Comparison of ENCODE assay signal across 8 cellular contexts in genomic region chr9:136539427-136540412, GRCh38. TPM values are rescaled to one million over a fixed set of nuclear protein-coding genes. Genes with fewer than 3 reads are reported as not detected.
DNase-seq lines count a peak whose midpoint lies in the region; ATAC-seq and TF ChIP-seq lines count a peak whose summit lies in the region.

No MANE protein-coding gene starts in this region.

- intact Hi-C loops in cardiac septum (cut with DNase I) (loop anchor here (5.0 kb wide), 1 partner anchor 47 kb away; no protein-coding TSS in a partner anchor), aorta (cut with DNase I) (loop anchor here in 1 of 2 donors (5.0 kb wide), 2 partner anchors 42 to 88 kb away; no protein-coding TSS in a partner anchor)

- ATAC-seq in HG02610 (IDR thresholded peaks at IDR 0.05; ENCODE audit: unreplicated experiment) = peak; percentile 57
- peak; percentile 75 for ATAC-seq in aorta (ENCODE audit: low FRiP score)

- H3F3A ChIP-seq in GM23248 (ENCODE audit: insufficient read depth) = no peaks in the 10 kb centered on the region

- H3K9me3 ChIP-seq in aorta (ENCODE audit: control insufficient read depth, low read length) = no peaks in the 10 kb centered on the region
- no peaks in the 10 kb centered on the region for H3K9me3 ChIP-seq in GM23248 (ENCODE audit: low read depth)

- H3K4me1 ChIP-seq in aorta (ENCODE audit: control insufficient read depth in 1 of 2, insufficient read depth in 2 of 2, low read length in 2 of 2) (no peaks in the 10 kb centered on the region), GM23248 (ENCODE audit: insufficient read depth) (no peaks in the 10 kb centered on the region)

- no peak overlapping the region for H3K9ac ChIP-seq in GM23248

- DNase-seq in Caki2 (ENCODE audit: low read depth) (peak; percentile 79), RKO (ENCODE audit: low spot score) (peak; percentile 31), cardiac septum (ENCODE audit: low spot score) (peak; percentile 99), retinal pigment epithelial cell (ENCODE audit: low read depth) (peak; percentile 10), aorta (peak; percentile 92 to 95), GM23248 (no peak)
- DNase-seq in activated gamma-delta T cell treated with anti-CD3 and anti-CD28 coated beads, Interleukin-2, amount 50 U/mL, for 16 hours (ENCODE audit: low read depth) = peak; percentile 72

- no peaks in the 10 kb centered on the region for H3K79me2 ChIP-seq in GM23248 (ENCODE audit: insufficient read depth)

- 83 to 87% methylated on average over 33 of the region's 33 CpGs for WGBS in aorta, 2 donors
- WGBS in GM23248 (ENCODE audit: low coverage in 1 of 2, low lambda C conversion rate in 2 of 2, missing lambda C conversion rate in 2 of 2), 2 experiments = 86 to 87% methylated on average over 31 to 33 of the region's 33 CpGs

- H2AFZ ChIP-seq in GM23248 = no peak overlapping the region

- H3K4me3 ChIP-seq in retinal pigment epithelial cell (ENCODE audit: low read length) = no peak overlapping the region
- no peak overlapping the region for H3K4me3 ChIP-seq in aorta (ENCODE audit: low read length in 2 of 2)
- no peak overlapping the region for H3K4me3 ChIP-seq in GM23248

- H4K20me1 ChIP-seq in GM23248 (ENCODE audit: insufficient read depth) = no peaks in the 10 kb centered on the region

- no peak overlapping the region for H3K4me2 ChIP-seq in GM23248 (ENCODE audit: unreplicated experiment)

- in situ Hi-C loops in Caki2 (cut with HindIII; ENCODE audit: low pct_unique_long_range_greater_than_20kb, low sequenced_read_pairs) = no loop called here
- in situ Hi-C loops in GM23248 (cut with MboI) = no loop called here

- H3K27ac ChIP-seq in aorta (ENCODE audit: low read depth in 1 of 2, low read length in 2 of 2) = no peak overlapping the region
- no peak overlapping the region for H3K27ac ChIP-seq in GM23248

- H3K36me3 ChIP-seq in aorta (ENCODE audit: control insufficient read depth in 1 of 2, insufficient read depth in 2 of 2, low read length in 1 of 2) (no peaks in the 10 kb centered on the region), GM23248 (ENCODE audit: low read depth) (no peaks in the 10 kb centered on the region)

- no peaks in the 10 kb centered on the region for H3K27me3 ChIP-seq in aorta (ENCODE audit: control insufficient read depth in 1 of 2, insufficient read depth in 2 of 2, low read length in 1 of 2)
- H3K27me3 ChIP-seq in GM23248 (replicated peaks; ENCODE audit: insufficient read depth) = no peaks in the 10 kb centered on the region

- H3K9me2 ChIP-seq in GM23248 (ENCODE audit: insufficient read depth) = no peaks in the 10 kb centered on the region

- no peak for TF ChIP-seq CTCF in retinal pigment epithelial cell (conservative IDR thresholded peaks at IDR 0.05; ENCODE audit: low read depth, low read length)

RNA-seq across cellular contexts. Expression of gene NOTCH1, which starts 6.1 kb away (rescaled TPM):
- 7.2 and 7.9 TPM in 2 replicates for total RNA-seq in Caki2 (2014; rRNA removed; shearing (Covaris generic); ENCODE audit: low replicate concordance)
- total RNA-seq in cardiac septum = 29.7 TPM
- total RNA-seq in aorta = 10 to 100 TPM; 47.4 to 81.6 TPM
- 1 to 10 TPM; 3.1 to 8.5 TPM for polyA plus RNA-seq in aorta
- total RNA-seq in GM23248 (2014; rRNA removed; shearing (Covaris generic)) = 5.2 and 5.7 TPM in 2 replicates
- polyA plus RNA-seq in GM23248 (2016; fragmentation: Nextera tagmentation; extraction: Ambion mirVana) = 1.5 TPM in 2 replicates

RNA-seq across cellular contexts. Expression of gene SEC16A, which starts 56.9 kb away (rescaled TPM):
- total RNA-seq in Caki2 (2014; rRNA removed; shearing (Covaris generic); ENCODE audit: low replicate concordance) = 4.4 and 5.4 TPM in 2 replicates
- total RNA-seq in cardiac septum (33.7 TPM), aorta (10 to 100 TPM; 57.1 to 59.1 TPM)
- polyA plus RNA-seq in aorta (10 to 100 TPM; 11.1 to 61.0 TPM), GM23248 (2016; fragmentation: Nextera tagmentation; extraction: Ambion mirVana) (40.4 and 43.4 TPM in 2 replicates)
- 32.0 and 34.5 TPM in 2 replicates for total RNA-seq in GM23248 (2014; rRNA removed; shearing (Covaris generic))
